ENCODE assay signal across 8 cellular contexts in the genomic region with DNA sequence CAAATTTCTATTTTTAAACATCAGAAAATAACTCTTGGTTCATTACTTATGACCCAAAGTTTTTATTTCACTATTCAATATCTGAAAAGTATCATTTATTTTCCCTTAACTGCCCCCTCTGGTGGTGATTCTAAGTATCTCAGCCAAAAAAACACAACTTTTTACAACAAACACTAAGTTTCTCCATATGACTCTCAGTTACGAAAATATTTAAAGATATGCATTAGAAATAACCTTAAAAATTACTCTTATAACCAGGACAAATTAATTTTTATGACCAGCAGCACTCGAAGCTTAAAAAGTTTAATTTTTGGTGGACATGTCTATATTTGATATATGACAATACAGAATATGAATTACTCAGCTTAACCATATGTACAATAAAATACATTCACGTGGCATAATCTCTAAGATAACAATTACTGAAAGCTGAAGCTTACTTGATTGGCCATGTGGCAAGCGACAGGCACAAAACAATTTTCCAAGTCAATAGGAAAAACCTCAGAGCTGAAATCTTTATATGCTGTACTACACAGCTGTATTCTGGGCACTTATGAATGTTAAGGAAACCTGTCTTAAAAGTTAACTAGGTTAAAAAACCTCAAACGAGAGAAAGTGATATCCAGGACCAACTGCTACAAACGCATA. TPM values are rescaled to one million over a fixed set of nuclear protein-coding genes. Genes with fewer than 3 reads are reported as not detected.
DNase-seq lines count a peak whose midpoint lies in the region.

No MANE protein-coding gene starts in this region.

- H3K9me3 ChIP-seq in NT2/D1 (ENCODE audit: insufficient read depth, low read length) (no peaks in the 10 kb centered on the region), muscle layer of duodenum (ENCODE audit: control insufficient read depth in 1 of 2, low read length in 2 of 2) (no peaks in the 10 kb centered on the region)

- no peaks in the 10 kb centered on the region for H3K9me3 Mint-ChIP-seq in activated naive CD4-positive, alpha-beta T cell treated with anti-CD3 and anti-CD28 coated beads for 36 hours
- no peaks in the 10 kb centered on the region for H3K9me3 Mint-ChIP-seq in dendritic cell treated with granulocyte-macrophage colony-stimulating factor and Interleukin-4, amounts not matched to agents 40 ng/mL and 50 ng/mL, for 4 days

- H3K27me3 Mint-ChIP-seq in activated naive CD4-positive, alpha-beta T cell treated with anti-CD3 and anti-CD28 coated beads for 36 hours (ENCODE audit: low read depth) = no peaks in the 10 kb centered on the region
- H3K27me3 Mint-ChIP-seq in dendritic cell treated with granulocyte-macrophage colony-stimulating factor and Interleukin-4, amounts not matched to agents 40 ng/mL and 50 ng/mL, for 4 days = no peaks in the 10 kb centered on the region

- H3K4me1 ChIP-seq in NT2/D1 (ENCODE audit: insufficient read depth, insufficient read length) (no peaks in the 10 kb centered on the region), muscle layer of duodenum (ENCODE audit: control insufficient read depth in 1 of 2, insufficient read depth in 2 of 2, low read length in 2 of 2) (peaks cover 33 to 50% of the 10 kb centered on the region in 2 donors)

- H3K4me3 Mint-ChIP-seq in activated naive CD4-positive, alpha-beta T cell treated with anti-CD3 and anti-CD28 coated beads for 36 hours = peak overlapping the region; percentile 100
- H3K4me3 Mint-ChIP-seq in dendritic cell treated with granulocyte-macrophage colony-stimulating factor and Interleukin-4, amounts not matched to agents 40 ng/mL and 50 ng/mL, for 4 days = peak overlapping the region; percentile 99

- intact Hi-C loops in activated naive CD4-positive, alpha-beta T cell treated with anti-CD3 and anti-CD28 coated beads for 36 hours (cut with micrococcal nuclease) = loop anchor here (1.0 kb wide), 1 partner anchor 107 kb away; no protein-coding TSS in a partner anchor
- intact Hi-C loops in dendritic cell treated with granulocyte-macrophage colony-stimulating factor and Interleukin-4, amounts not matched to agents 40 ng/mL and 50 ng/mL, for 4 days (cut with micrococcal nuclease) = no loop called here

- no peak for DNase-seq in activated naive CD4-positive, alpha-beta T cell treated with anti-CD3 and anti-CD28 coated beads for 36 hours
- no peak for DNase-seq in activated naive CD4-positive, alpha-beta T cell treated with anti-CD3 and anti-CD28 coated beads, Interleukin-2, amount 50 U/mL, for 16 hours
- DNase-seq in NT2/D1 (ENCODE audit: low read depth, low spot score) (no peak), SHP77 (lab: John Stamatoyannopoulos, UW) (no peak)
- DNase-seq in activated CD4-positive, CD25-positive, alpha-beta regulatory T cell (lab: John Stamatoyannopoulos, UW) = no peak
- DNase-seq in stimulated activated CD4-positive, alpha-beta T cell treated with anti-CD3 and anti-CD28 coated beads, Interleukin-4, amount 100 ng/mL, for 24 hours = no peak

- H3K27ac Mint-ChIP-seq in activated naive CD4-positive, alpha-beta T cell treated with anti-CD3 and anti-CD28 coated beads for 36 hours = peak overlapping the region; percentile 100
- peak overlapping the region; percentile 100 for H3K27ac Mint-ChIP-seq in dendritic cell treated with granulocyte-macrophage colony-stimulating factor and Interleukin-4, amounts not matched to agents 40 ng/mL and 50 ng/mL, for 4 days

- H3K36me3 ChIP-seq in NT2/D1 (ENCODE audit: insufficient read depth, insufficient read length, low read length) (peaks cover 74% of the 10 kb centered on the region), muscle layer of duodenum (ENCODE audit: control insufficient read depth in 1 of 2, insufficient read depth in 2 of 2, low read length in 2 of 2) (peaks cover 32 to 52% of the 10 kb centered on the region in 2 donors)

- CTCF ChIA-PET in activated naive CD4-positive, alpha-beta T cell treated with anti-CD3 and anti-CD28 coated beads for 36 hours (lab: Charles Lee) = interaction anchor here (0.9 to 4.3 kb wide), 9 partner anchors 9 to 172 kb away, joined by 3 to 27 read pairs (median 4); no protein-coding TSS in a partner anchor

- H3K4me1 Mint-ChIP-seq in activated naive CD4-positive, alpha-beta T cell treated with anti-CD3 and anti-CD28 coated beads for 36 hours (ENCODE audit: low read depth) = peaks cover 40% of the 10 kb centered on the region
- H3K4me1 Mint-ChIP-seq in dendritic cell treated with granulocyte-macrophage colony-stimulating factor and Interleukin-4, amounts not matched to agents 40 ng/mL and 50 ng/mL, for 4 days (ENCODE audit: low read depth) = peaks cover 36% of the 10 kb centered on the region

- H3K36me3 Mint-ChIP-seq in activated naive CD4-positive, alpha-beta T cell treated with anti-CD3 and anti-CD28 coated beads for 36 hours (ENCODE audit: low read depth) = peaks cover 79% of the 10 kb centered on the region
- H3K36me3 Mint-ChIP-seq in dendritic cell treated with granulocyte-macrophage colony-stimulating factor and Interleukin-4, amounts not matched to agents 40 ng/mL and 50 ng/mL, for 4 days (ENCODE audit: low read depth) = peaks cover 80% of the 10 kb centered on the region

- peak overlapping the region; percentile 99 for H3K4me3 ChIP-seq in NT2/D1 (ENCODE audit: insufficient read length, low read depth)
- peak overlapping the region; percentile 96 to 98 for H3K4me3 ChIP-seq in muscle layer of duodenum (ENCODE audit: low read depth in 1 of 2, low read length in 2 of 2)

- H3K9ac ChIP-seq in NT2/D1 (ENCODE audit: insufficient read length, low read depth) = peak overlapping the region; percentile 100

- no peaks in the 10 kb centered on the region for H3K27me3 ChIP-seq in NT2/D1 (ENCODE audit: insufficient read depth, insufficient read length)
- no peaks in the 10 kb centered on the region for H3K27me3 ChIP-seq in muscle layer of duodenum (ENCODE audit: low read depth, low read length)

- H3K27ac ChIP-seq in muscle layer of duodenum (ENCODE audit: low read length) = peak overlapping the region; percentile 100

RNA-seq across cellular contexts. Expression of a gene that starts 2.3 kb away (rescaled TPM):
- 100 to 1,000 TPM; 925 to 950 TPM for total RNA-seq in activated naive CD4-positive, alpha-beta T cell treated with anti-CD3 and anti-CD28 coated beads for 36 hours

RNA-seq across cellular contexts. Expression of a gene that starts 3.3 kb away (rescaled TPM):
- total RNA-seq in activated naive CD4-positive, alpha-beta T cell treated with anti-CD3 and anti-CD28 coated beads for 36 hours = 100 to 1,000 TPM; 260 to 273 TPM

RNA-seq across cellular contexts. Expression of a gene that starts 46.3 kb away (rescaled TPM):
- 10 to 100 TPM; 12.5 to 12.9 TPM for total RNA-seq in activated naive CD4-positive, alpha-beta T cell treated with anti-CD3 and anti-CD28 coated beads for 36 hours
